Comparison of ENCODE assay signal across 1 cellular context in the genomic region with DNA sequence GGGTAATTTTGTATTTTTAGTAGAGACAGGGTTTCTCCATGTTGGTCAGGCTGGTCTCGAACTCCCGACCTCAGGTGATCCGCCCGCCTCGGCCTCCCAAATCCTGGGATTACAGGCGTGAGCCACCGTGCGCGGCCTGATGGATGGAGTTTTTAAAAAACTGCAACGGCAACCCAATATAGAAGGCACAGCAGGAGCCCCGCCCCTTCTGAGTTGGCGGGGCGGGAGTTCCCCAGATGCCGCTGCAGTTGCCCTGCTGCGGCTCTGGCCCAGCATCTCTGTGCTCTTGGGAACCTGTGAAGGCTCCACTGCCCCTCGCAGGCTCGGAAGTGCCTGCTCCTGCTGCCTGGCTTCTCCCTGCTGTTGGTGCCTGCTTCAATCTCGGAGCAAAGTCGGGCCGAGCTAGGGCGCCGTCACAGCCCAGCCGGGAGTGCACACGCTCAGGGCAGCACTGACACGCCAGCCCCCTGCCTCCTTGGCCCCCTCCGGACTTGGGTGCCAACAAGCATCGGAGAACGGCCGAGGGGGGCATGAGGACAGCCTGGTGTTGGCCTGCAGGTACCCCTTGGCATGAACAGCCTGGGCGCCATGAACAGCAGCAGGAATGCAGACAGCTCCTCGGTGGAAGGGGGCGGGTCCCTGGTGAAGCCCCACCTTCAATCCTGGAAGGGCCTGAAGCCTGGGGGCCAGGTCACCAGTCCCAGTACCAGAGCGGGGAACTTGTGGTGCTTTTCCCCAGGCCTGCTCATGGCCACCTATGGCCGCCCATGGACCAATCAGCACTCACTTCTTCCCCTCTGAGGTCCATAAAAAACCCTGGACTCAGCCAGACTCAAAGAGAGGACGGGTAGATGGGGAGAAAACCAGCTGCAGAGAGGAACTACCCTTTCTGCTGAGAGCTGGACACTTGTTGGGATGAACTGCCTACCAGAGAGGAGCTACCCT.
A peak's percentile ranks its signal among the peaks of the same experiment; 100 is the strongest.
TF ChIP-seq lines count a peak whose summit lies in the region.

No MANE protein-coding gene starts in this region.

TF ChIP-seq in H1, 55 proteins besides CTCF, POLR2A, EP300 and RAD21:
- TF ChIP-seq ASH2L (IDR thresholded peaks at IDR 0.05; ENCODE audit: low read length) (peak; percentile 72), CREB1 (IDR thresholded peaks at IDR 0.05) (0 out of 2 replicates have a peak, but pooled peaks have one; percentile 31), EGR1 (IDR thresholded peaks at IDR 0.05; ENCODE audit: borderline replicate concordance, low read depth, low read length) (no peak), SP2 (IDR thresholded peaks at IDR 0.05; ENCODE audit: low read length) (no peak), PHF8 (conservative IDR thresholded peaks at IDR 0.05; ENCODE audit: low read depth, low read length) (no peak; the same call in none of the 2 replicates), HDAC2 (IDR thresholded peaks at IDR 0.05; ENCODE audit: borderline replicate concordance in 1 of 2, low read depth in 2 of 2, low read length in 2 of 2) (peak in 1 of 2 experiments; percentile 76; a peak in 1 of 4 replicates), TBP (IDR thresholded peaks at IDR 0.05; ENCODE audit: low read depth, low read length) (peak; percentile 89), KDM1A (IDR thresholded peaks at IDR 0.05; ENCODE audit: borderline replicate concordance, low read length) (peak; percentile 28; the same call in 1 of the 2 replicates), SIN3A (conservative IDR thresholded peaks at IDR 0.05 in 1 of 2, IDR thresholded peaks at IDR 0.05 in 1 of 2; ENCODE audit: low read depth in 1 of 2, low read length in 2 of 2) (peak in 1 of 2 experiments; percentile 72; a peak in 1 of 4 replicates), SAP30 (IDR thresholded peaks at IDR 0.05; ENCODE audit: insufficient read depth, insufficient replicate concordance, low read length) (peak; percentile 38), KDM5A (IDR thresholded peaks at IDR 0.05; ENCODE audit: low read length) (no peak), POLR2AphosphoS5 (IDR thresholded peaks at IDR 0.05; ENCODE audit: low read depth, low read length) (peak; percentile 50), HDAC6 (IDR thresholded peaks at IDR 0.05; ENCODE audit: low read depth, low read length) (no peak), BRCA1 (IDR thresholded peaks at IDR 0.05; ENCODE audit: low read depth, low read length) (no peak), CBX8 (IDR thresholded peaks at IDR 0.05; ENCODE audit: borderline replicate concordance, low read depth, low read length) (no peak), FOSL1 (IDR thresholded peaks at IDR 0.05; ENCODE audit: insufficient read depth, low read depth, low read length) (no peak), CHD2 (IDR thresholded peaks at IDR 0.05; ENCODE audit: low read length) (no peak), ZNF274 (IDR thresholded peaks at IDR 0.05; ENCODE audit: borderline replicate concordance, extremely low read depth, low read length) (no peak), RXRA (IDR thresholded peaks at IDR 0.05; ENCODE audit: insufficient read depth, low read depth, low read length) (no peak), JUN (IDR thresholded peaks at IDR 0.05; ENCODE audit: low read depth, low read length) (no peak), TEAD4 (IDR thresholded peaks at IDR 0.05; ENCODE audit: low read depth, low read length) (peak; percentile 84), BACH1 (IDR thresholded peaks at IDR 0.05; ENCODE audit: low read length) (no peak), BCL11A (IDR thresholded peaks at IDR 0.05; ENCODE audit: low read depth in 2 of 2, low read length in 2 of 2) (no peak), CTBP2 (IDR thresholded peaks at IDR 0.05; ENCODE audit: borderline replicate concordance, insufficient read depth, insufficient read length, low read length) (no peak), SIX5 (IDR thresholded peaks at IDR 0.05; ENCODE audit: low read depth, low read length) (no peak), CBX5 (IDR thresholded peaks at IDR 0.05; ENCODE audit: low read depth, low read length) (no peak), KDM4A (IDR thresholded peaks at IDR 0.05; ENCODE audit: low read depth, low read length, severe bottlenecking) (peak; percentile 71), SIRT6 (IDR thresholded peaks at IDR 0.05; ENCODE audit: low read length) (no peak), GABPA (IDR thresholded peaks at IDR 0.05; ENCODE audit: borderline replicate concordance, insufficient read depth, low read length) (no peak), RBBP5 (IDR thresholded peaks at IDR 0.05; ENCODE audit: borderline replicate concordance, low read depth, low read length) (peak; percentile 86; the same call in 1 of the 2 replicates), NANOG (IDR thresholded peaks at IDR 0.05; ENCODE audit: insufficient read depth, low read depth, low read length, poor library complexity, severe bottlenecking) (no peak), TCF12 (IDR thresholded peaks at IDR 0.05; ENCODE audit: low read depth, low read length) (no peak), SRF (IDR thresholded peaks at IDR 0.05; ENCODE audit: low read depth, low read length) (no peak), TAF1 (IDR thresholded peaks at IDR 0.05; ENCODE audit: low read depth, low read length) (peak; percentile 76), TAF7 (optimal IDR thresholded peaks at IDR 0.05; ENCODE audit: borderline replicate concordance, low read depth, low read length) (no peak), YY1 (IDR thresholded peaks at IDR 0.05; ENCODE audit: low read depth, low read length) (peak; percentile 79), SUZ12 (IDR thresholded peaks at IDR 0.05; ENCODE audit: low read length) (no peak), GTF2F1 (IDR thresholded peaks at IDR 0.05; ENCODE audit: borderline replicate concordance, low read depth, low read length) (no peak), NRF1 (IDR thresholded peaks at IDR 0.05; ENCODE audit: low read depth, low read length) (no peak)
- TF ChIP-seq, protein P1, sequence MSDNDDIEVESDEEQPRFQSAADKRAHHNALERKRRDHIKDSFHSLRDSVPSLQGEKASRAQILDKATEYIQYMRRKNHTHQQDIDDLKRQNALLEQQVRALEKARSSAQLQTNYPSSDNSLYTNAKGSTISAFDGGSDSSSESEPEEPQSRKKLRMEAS (IDR thresholded peaks at IDR 0.05), result no peak; the same call in 1 of the 2 replicates
- TF ChIP-seq, protein P2, sequence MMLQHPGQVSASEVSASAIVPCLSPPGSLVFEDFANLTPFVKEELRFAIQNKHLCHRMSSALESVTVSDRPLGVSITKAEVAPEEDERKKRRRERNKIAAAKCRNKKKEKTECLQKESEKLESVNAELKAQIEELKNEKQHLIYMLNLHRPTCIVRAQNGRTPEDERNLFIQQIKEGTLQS (IDR thresholded peaks at IDR 0.05; ENCODE audit: insufficient read depth, low read depth, low read length), result no peak
- TF ChIP-seq, protein P3, sequence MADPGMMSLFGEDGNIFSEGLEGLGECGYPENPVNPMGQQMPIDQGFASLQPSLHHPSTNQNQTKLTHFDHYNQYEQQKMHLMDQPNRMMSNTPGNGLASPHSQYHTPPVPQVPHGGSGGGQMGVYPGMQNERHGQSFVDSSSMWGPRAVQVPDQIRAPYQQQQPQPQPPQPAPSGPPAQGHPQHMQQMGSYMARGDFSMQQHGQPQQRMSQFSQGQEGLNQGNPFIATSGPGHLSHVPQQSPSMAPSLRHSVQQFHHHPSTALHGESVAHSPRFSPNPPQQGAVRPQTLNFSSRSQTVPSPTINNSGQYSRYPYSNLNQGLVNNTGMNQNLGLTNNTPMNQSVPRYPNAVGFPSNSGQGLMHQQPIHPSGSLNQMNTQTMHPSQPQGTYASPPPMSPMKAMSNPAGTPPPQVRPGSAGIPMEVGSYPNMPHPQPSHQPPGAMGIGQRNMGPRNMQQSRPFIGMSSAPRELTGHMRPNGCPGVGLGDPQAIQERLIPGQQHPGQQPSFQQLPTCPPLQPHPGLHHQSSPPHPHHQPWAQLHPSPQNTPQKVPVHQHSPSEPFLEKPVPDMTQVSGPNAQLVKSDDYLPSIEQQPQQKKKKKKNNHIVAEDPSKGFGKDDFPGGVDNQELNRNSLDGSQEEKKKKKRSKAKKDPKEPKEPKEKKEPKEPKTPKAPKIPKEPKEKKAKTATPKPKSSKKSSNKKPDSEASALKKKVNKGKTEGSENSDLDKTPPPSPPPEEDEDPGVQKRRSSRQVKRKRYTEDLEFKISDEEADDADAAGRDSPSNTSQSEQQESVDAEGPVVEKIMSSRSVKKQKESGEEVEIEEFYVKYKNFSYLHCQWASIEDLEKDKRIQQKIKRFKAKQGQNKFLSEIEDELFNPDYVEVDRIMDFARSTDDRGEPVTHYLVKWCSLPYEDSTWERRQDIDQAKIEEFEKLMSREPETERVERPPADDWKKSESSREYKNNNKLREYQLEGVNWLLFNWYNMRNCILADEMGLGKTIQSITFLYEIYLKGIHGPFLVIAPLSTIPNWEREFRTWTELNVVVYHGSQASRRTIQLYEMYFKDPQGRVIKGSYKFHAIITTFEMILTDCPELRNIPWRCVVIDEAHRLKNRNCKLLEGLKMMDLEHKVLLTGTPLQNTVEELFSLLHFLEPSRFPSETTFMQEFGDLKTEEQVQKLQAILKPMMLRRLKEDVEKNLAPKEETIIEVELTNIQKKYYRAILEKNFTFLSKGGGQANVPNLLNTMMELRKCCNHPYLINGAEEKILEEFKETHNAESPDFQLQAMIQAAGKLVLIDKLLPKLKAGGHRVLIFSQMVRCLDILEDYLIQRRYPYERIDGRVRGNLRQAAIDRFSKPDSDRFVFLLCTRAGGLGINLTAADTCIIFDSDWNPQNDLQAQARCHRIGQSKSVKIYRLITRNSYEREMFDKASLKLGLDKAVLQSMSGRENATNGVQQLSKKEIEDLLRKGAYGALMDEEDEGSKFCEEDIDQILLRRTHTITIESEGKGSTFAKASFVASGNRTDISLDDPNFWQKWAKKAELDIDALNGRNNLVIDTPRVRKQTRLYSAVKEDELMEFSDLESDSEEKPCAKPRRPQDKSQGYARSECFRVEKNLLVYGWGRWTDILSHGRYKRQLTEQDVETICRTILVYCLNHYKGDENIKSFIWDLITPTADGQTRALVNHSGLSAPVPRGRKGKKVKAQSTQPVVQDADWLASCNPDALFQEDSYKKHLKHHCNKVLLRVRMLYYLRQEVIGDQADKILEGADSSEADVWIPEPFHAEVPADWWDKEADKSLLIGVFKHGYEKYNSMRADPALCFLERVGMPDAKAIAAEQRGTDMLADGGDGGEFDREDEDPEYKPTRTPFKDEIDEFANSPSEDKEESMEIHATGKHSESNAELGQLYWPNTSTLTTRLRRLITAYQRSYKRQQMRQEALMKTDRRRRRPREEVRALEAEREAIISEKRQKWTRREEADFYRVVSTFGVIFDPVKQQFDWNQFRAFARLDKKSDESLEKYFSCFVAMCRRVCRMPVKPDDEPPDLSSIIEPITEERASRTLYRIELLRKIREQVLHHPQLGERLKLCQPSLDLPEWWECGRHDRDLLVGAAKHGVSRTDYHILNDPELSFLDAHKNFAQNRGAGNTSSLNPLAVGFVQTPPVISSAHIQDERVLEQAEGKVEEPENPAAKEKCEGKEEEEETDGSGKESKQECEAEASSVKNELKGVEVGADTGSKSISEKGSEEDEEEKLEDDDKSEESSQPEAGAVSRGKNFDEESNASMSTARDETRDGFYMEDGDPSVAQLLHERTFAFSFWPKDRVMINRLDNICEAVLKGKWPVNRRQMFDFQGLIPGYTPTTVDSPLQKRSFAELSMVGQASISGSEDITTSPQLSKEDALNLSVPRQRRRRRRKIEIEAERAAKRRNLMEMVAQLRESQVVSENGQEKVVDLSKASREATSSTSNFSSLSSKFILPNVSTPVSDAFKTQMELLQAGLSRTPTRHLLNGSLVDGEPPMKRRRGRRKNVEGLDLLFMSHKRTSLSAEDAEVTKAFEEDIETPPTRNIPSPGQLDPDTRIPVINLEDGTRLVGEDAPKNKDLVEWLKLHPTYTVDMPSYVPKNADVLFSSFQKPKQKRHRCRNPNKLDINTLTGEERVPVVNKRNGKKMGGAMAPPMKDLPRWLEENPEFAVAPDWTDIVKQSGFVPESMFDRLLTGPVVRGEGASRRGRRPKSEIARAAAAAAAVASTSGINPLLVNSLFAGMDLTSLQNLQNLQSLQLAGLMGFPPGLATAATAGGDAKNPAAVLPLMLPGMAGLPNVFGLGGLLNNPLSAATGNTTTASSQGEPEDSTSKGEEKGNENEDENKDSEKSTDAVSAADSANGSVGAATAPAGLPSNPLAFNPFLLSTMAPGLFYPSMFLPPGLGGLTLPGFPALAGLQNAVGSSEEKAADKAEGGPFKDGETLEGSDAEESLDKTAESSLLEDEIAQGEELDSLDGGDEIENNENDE (IDR thresholded peaks at IDR 0.05; ENCODE audit: insufficient replicate concordance, low read length), result no peak
- TF ChIP-seq, protein P4, sequence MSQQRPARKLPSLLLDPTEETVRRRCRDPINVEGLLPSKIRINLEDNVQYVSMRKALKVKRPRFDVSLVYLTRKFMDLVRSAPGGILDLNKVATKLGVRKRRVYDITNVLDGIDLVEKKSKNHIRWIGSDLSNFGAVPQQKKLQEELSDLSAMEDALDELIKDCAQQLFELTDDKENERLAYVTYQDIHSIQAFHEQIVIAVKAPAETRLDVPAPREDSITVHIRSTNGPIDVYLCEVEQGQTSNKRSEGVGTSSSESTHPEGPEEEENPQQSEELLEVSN (IDR thresholded peaks at IDR 0.05), result no peak
- TF ChIP-seq, protein P5, sequence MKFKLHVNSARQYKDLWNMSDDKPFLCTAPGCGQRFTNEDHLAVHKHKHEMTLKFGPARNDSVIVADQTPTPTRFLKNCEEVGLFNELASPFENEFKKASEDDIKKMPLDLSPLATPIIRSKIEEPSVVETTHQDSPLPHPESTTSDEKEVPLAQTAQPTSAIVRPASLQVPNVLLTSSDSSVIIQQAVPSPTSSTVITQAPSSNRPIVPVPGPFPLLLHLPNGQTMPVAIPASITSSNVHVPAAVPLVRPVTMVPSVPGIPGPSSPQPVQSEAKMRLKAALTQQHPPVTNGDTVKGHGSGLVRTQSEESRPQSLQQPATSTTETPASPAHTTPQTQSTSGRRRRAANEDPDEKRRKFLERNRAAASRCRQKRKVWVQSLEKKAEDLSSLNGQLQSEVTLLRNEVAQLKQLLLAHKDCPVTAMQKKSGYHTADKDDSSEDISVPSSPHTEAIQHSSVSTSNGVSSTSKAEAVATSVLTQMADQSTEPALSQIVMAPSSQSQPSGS (IDR thresholded peaks at IDR 0.05; ENCODE audit: low read length), result no peak
